In the genomic region with DNA sequence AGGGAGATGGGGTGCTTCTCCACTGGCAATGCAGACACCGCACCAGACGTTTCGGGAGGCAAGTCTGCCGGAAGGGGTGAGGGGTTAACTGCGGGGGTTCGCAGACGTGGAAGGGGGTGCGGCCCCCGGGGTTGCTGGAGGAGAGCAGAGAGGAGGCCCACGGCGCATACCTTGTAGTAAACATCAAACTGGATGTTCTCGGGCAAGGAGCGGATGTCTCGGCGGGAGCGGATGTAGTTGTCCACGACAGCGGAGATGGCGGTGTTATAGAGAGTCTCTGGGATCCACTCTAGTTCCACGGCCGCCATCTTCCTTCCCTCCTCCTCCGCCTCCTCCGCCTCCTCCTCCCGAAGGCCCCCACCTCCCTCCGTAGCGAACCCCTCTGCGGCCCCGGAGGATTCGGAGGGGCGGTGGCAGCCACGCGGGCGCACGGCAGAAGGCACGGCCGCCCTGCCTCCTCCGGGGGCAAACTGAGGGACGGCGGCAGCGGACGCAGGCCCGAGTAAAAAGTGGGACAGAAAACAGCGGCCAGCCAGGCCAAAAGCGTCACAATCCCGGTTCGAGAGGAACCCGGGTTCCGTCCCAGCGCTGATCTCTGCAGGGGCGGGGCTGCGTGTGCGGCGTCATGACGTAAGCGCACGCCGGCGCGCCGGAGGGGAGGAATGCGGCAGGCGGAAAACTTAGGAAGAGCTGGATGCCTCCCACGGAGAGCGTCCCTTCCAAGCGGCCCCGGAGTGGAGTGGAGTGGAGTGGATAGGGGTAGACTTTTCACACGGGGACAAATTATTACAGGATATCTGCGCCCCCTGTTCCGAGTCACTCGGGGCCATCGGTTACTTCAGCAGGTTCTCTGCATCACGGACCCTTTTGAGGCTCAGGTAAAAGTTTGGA, we compare ENCODE assay signal across 1 cellular context.
A peak's percentile ranks its signal among the peaks of the same experiment; 100 is the strongest.
TF ChIP-seq lines count a peak whose summit lies in the region.

A gene with protein sequence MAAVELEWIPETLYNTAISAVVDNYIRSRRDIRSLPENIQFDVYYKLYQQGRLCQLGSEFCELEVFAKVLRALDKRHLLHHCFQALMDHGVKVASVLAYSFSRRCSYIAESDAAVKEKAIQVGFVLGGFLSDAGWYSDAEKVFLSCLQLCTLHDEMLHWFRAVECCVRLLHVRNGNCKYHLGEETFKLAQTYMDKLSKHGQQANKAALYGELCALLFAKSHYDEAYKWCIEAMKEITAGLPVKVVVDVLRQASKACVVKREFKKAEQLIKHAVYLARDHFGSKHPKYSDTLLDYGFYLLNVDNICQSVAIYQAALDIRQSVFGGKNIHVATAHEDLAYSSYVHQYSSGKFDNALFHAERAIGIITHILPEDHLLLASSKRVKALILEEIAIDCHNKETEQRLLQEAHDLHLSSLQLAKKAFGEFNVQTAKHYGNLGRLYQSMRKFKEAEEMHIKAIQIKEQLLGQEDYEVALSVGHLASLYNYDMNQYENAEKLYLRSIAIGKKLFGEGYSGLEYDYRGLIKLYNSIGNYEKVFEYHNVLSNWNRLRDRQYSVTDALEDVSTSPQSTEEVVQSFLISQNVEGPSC (minus strand): TSS at position 619 of the 891 bp plus-strand sequence. CDS start 311 bp downstream, at position 308.

TF ChIP-seq in K562, 482 proteins besides CTCF, POLR2A, EP300 and RAD21 (continued from another document and continues in another):
- no peak for TF ChIP-seq PBX2 (CRISPR knock-in tag; IDR thresholded peaks at IDR 0.05; ENCODE audit: low read depth)
- no peak for TF ChIP-seq PBX2 (tag; conservative IDR thresholded peaks at IDR 0.05; ENCODE audit: low read depth)
- no peak for TF ChIP-seq CHD4 (IDR thresholded peaks at IDR 0.05; ENCODE audit: insufficient read depth, insufficient replicate concordance, low read depth, low read length, poor library complexity, severe bottlenecking)
- TF ChIP-seq, protein P1, sequence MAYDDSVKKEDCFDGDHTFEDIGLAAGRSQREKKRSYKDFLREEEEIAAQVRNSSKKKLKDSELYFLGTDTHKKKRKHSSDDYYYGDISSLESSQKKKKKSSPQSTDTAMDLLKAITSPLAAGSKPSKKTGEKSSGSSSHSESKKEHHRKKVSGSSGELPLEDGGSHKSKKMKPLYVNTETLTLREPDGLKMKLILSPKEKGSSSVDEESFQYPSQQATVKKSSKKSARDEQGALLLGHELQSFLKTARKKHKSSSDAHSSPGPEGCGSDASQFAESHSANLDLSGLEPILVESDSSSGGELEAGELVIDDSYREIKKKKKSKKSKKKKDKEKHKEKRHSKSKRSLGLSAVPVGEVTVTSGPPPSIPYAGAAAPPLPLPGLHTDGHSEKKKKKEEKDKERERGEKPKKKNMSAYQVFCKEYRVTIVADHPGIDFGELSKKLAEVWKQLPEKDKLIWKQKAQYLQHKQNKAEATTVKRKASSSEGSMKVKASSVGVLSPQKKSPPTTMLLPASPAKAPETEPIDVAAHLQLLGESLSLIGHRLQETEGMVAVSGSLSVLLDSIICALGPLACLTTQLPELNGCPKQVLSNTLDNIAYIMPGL (CRISPR knock-in tag; IDR thresholded peaks at IDR 0.05): 0 out of 2 replicates have a peak, but pooled peaks have one; percentile 56
- peak; percentile 81; the same call in 1 of the 2 replicates for TF ChIP-seq KLF6 (CRISPR knock-in tag; IDR thresholded peaks at IDR 0.05; ENCODE audit: borderline replicate concordance)
- no peak for TF ChIP-seq ZNF707 (CRISPR knock-in tag; conservative IDR thresholded peaks at IDR 0.05)
- TF ChIP-seq, protein P2, sequence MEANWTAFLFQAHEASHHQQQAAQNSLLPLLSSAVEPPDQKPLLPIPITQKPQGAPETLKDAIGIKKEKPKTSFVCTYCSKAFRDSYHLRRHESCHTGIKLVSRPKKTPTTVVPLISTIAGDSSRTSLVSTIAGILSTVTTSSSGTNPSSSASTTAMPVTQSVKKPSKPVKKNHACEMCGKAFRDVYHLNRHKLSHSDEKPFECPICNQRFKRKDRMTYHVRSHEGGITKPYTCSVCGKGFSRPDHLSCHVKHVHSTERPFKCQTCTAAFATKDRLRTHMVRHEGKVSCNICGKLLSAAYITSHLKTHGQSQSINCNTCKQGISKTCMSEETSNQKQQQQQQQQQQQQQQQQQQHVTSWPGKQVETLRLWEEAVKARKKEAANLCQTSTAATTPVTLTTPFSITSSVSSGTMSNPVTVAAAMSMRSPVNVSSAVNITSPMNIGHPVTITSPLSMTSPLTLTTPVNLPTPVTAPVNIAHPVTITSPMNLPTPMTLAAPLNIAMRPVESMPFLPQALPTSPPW (CRISPR knock-in tag; IDR thresholded peaks at IDR 0.05): peak; percentile 94
- TF ChIP-seq NR2C1 (IDR thresholded peaks at IDR 0.05): no peak
- TF ChIP-seq NR2C1 (tag; IDR thresholded peaks at IDR 0.05): no peak
- TF ChIP-seq SAP30 (IDR thresholded peaks at IDR 0.05; ENCODE audit: borderline replicate concordance, insufficient read depth, low read depth, low read length, poor library complexity, severe bottlenecking): peak; percentile 75
- TF ChIP-seq THRAP3 (IDR thresholded peaks at IDR 0.05; ENCODE audit: borderline replicate concordance): no peak
- no peak for TF ChIP-seq HNRNPL (IDR thresholded peaks at IDR 0.05; ENCODE audit: low read depth, low read length)
- no peak for TF ChIP-seq MCM7 (IDR thresholded peaks at IDR 0.05)
- no peak for TF ChIP-seq THRA (IDR thresholded peaks at IDR 0.05)
- TF ChIP-seq KHSRP (IDR thresholded peaks at IDR 0.05): no peak
- TF ChIP-seq SIN3A (IDR thresholded peaks at IDR 0.05; ENCODE audit: borderline replicate concordance in 2 of 2, control insufficient read depth in 1 of 2, low read depth in 2 of 2, low read length in 2 of 2): peak in 1 of 2 experiments; percentile 64; a peak in 2 of 4 replicates
- TF ChIP-seq NCOR1 (IDR thresholded peaks at IDR 0.05): no peak
- TF ChIP-seq FOS (IDR thresholded peaks at IDR 0.05; ENCODE audit: extremely low read depth, insufficient read length): no peak
- no peak for TF ChIP-seq KAT2B (IDR thresholded peaks at IDR 0.05; ENCODE audit: low read depth, low read length)
- TF ChIP-seq SNIP1 (IDR thresholded peaks at IDR 0.05; ENCODE audit: low read depth): no peak
- TF ChIP-seq NONO (IDR thresholded peaks at IDR 0.05; ENCODE audit: low read depth in 2 of 2, low read length in 1 of 2): peak in 1 of 2 experiments; percentile 19; a peak in 1 of 4 replicates
- TF ChIP-seq ZNF586 (CRISPR knock-in tag; conservative IDR thresholded peaks at IDR 0.05): no peak
- TF ChIP-seq ZFPM2 (CRISPR knock-in tag; IDR thresholded peaks at IDR 0.05): no peak
- peak in 1 of 2 experiments; percentile 41; a peak in 1 of 4 replicates for TF ChIP-seq FOXA3 (CRISPR knock-in tag; conservative IDR thresholded peaks at IDR 0.05 in 1 of 2, IDR thresholded peaks at IDR 0.05 in 1 of 2)
- TF ChIP-seq RNF219 (CRISPR knock-in tag; IDR thresholded peaks at IDR 0.05): no peak
- no peak for TF ChIP-seq ZNF124 (CRISPR knock-in tag; IDR thresholded peaks at IDR 0.05)
- TF ChIP-seq, protein P3, sequence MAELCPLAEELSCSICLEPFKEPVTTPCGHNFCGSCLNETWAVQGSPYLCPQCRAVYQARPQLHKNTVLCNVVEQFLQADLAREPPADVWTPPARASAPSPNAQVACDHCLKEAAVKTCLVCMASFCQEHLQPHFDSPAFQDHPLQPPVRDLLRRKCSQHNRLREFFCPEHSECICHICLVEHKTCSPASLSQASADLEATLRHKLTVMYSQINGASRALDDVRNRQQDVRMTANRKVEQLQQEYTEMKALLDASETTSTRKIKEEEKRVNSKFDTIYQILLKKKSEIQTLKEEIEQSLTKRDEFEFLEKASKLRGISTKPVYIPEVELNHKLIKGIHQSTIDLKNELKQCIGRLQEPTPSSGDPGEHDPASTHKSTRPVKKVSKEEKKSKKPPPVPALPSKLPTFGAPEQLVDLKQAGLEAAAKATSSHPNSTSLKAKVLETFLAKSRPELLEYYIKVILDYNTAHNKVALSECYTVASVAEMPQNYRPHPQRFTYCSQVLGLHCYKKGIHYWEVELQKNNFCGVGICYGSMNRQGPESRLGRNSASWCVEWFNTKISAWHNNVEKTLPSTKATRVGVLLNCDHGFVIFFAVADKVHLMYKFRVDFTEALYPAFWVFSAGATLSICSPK (IDR thresholded peaks at IDR 0.05; ENCODE audit: borderline replicate concordance): 0 out of 2 replicates have a peak, but pooled peaks have one; percentile 1
- TF ChIP-seq SLC30A9 (CRISPR knock-in tag; IDR thresholded peaks at IDR 0.05): no peak
- TF ChIP-seq PHB2 (IDR thresholded peaks at IDR 0.05; ENCODE audit: low read depth): no peak
- TF ChIP-seq, protein P4, sequence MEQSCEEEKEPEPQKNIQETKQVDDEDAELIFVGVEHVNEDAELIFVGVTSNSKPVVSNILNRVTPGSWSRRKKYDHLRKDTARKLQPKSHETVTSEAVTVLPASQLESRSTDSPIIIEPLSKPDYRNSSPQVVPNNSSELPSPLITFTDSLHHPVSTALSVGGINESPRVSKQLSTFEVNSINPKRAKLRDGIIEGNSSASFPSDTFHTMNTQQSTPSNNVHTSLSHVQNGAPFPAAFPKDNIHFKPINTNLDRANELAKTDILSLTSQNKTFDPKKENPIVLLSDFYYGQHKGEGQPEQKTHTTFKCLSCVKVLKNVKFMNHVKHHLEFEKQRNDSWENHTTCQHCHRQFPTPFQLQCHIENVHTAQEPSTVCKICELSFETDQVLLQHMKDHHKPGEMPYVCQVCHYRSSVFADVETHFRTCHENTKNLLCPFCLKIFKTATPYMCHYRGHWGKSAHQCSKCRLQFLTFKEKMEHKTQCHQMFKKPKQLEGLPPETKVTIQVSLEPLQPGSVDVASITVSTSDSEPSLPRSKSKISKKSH (CRISPR knock-in tag; IDR thresholded peaks at IDR 0.05): no peak
- peak; percentile 83 for TF ChIP-seq CHD1 (IDR thresholded peaks at IDR 0.05; ENCODE audit: low read length)
- TF ChIP-seq, protein P5, sequence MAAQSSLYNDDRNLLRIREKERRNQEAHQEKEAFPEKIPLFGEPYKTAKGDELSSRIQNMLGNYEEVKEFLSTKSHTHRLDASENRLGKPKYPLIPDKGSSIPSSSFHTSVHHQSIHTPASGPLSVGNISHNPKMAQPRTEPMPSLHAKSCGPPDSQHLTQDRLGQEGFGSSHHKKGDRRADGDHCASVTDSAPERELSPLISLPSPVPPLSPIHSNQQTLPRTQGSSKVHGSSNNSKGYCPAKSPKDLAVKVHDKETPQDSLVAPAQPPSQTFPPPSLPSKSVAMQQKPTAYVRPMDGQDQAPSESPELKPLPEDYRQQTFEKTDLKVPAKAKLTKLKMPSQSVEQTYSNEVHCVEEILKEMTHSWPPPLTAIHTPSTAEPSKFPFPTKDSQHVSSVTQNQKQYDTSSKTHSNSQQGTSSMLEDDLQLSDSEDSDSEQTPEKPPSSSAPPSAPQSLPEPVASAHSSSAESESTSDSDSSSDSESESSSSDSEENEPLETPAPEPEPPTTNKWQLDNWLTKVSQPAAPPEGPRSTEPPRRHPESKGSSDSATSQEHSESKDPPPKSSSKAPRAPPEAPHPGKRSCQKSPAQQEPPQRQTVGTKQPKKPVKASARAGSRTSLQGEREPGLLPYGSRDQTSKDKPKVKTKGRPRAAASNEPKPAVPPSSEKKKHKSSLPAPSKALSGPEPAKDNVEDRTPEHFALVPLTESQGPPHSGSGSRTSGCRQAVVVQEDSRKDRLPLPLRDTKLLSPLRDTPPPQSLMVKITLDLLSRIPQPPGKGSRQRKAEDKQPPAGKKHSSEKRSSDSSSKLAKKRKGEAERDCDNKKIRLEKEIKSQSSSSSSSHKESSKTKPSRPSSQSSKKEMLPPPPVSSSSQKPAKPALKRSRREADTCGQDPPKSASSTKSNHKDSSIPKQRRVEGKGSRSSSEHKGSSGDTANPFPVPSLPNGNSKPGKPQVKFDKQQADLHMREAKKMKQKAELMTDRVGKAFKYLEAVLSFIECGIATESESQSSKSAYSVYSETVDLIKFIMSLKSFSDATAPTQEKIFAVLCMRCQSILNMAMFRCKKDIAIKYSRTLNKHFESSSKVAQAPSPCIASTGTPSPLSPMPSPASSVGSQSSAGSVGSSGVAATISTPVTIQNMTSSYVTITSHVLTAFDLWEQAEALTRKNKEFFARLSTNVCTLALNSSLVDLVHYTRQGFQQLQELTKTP (IDR thresholded peaks at IDR 0.05; ENCODE audit: low read depth in 1 of 2, partially characterized antibody in 2 of 2): no peak
- no peak for TF ChIP-seq PTTG1 (tag; IDR thresholded peaks at IDR 0.05; ENCODE audit: low read depth)
- peak; percentile 38 for TF ChIP-seq TAF1 (IDR thresholded peaks at IDR 0.05; ENCODE audit: control insufficient read depth, extremely low read depth, insufficient read depth, low read length, severe bottlenecking)
- peak; percentile 99; the same call in 1 of the 2 replicates for TF ChIP-seq PHF8 (IDR thresholded peaks at IDR 0.05; ENCODE audit: borderline replicate concordance, low read length)
